ENCODE assay signal across 12 cellular contexts in genomic region chr2:143802242-143802641, GRCh38.
DNase-seq lines count a peak whose midpoint lies in the region; ATAC-seq and TF ChIP-seq lines count a peak whose summit lies in the region.
"Had no signal": no experiment of that assay in that cellular context is flagged by ENCODE, and none has a peak within 500 bp of the region (broad histone marks: within the 10 kb centered on the region; RNA-seq: fewer than 3 reads in every experiment).

No MANE protein-coding gene starts in this region.

- no peak for TF ChIP-seq CTCF in RWPE1 (conservative IDR thresholded peaks at IDR 0.05; ENCODE audit: low read depth)
- TF ChIP-seq CTCF in osteocyte (IDR thresholded peaks at IDR 0.05), result no peak

- peak; percentile 45 for ATAC-seq in activated CD8-positive, alpha-beta memory T cell treated with anti-CD3 and anti-CD28 coated beads, Interleukin-2, amount 10 ng/mL, durations not matched to agents 7 days and 5 days
- peak; percentile 43 for ATAC-seq in GM21723 (IDR thresholded peaks at IDR 0.05; ENCODE audit: unreplicated experiment)

- peaks cover 5% of the 10 kb centered on the region for H3K9me3 Mint-ChIP-seq in activated CD8-positive, alpha-beta memory T cell treated with anti-CD3 and anti-CD28 coated beads, Interleukin-2, amount 10 ng/mL, durations not matched to agents 7 days and 5 days (ENCODE audit: low read depth)
- H3K9me3 Mint-ChIP-seq in osteocyte (ENCODE audit: unreplicated experiment), result peaks cover 4% of the 10 kb centered on the region
- peaks cover 9% of the 10 kb centered on the region for H3K9me3 Mint-ChIP-seq in activated CD4-positive, alpha-beta memory T cell treated with anti-CD3 and anti-CD28 coated beads, Interleukin-2, amount 10 ng/mL, durations not matched to agents 7 days and 5 days
- H3K9me3 Mint-ChIP-seq: dendritic cell treated with granulocyte-macrophage colony-stimulating factor and Interleukin-4, amounts not matched to agents 40 ng/mL and 50 ng/mL, for 4 days had no signal

- peak overlapping the region; percentile 82 for H3K27ac Mint-ChIP-seq in activated CD8-positive, alpha-beta memory T cell treated with anti-CD3 and anti-CD28 coated beads, Interleukin-2, amount 10 ng/mL, durations not matched to agents 7 days and 5 days
- H3K27ac Mint-ChIP-seq in osteocyte (ENCODE audit: unreplicated experiment), result peak overlapping the region; percentile 2
- H3K27ac Mint-ChIP-seq in activated CD4-positive, alpha-beta memory T cell treated with anti-CD3 and anti-CD28 coated beads, Interleukin-2, amount 10 ng/mL, durations not matched to agents 7 days and 5 days, result no peak overlapping the region
- H3K27ac Mint-ChIP-seq: dendritic cell treated with granulocyte-macrophage colony-stimulating factor and Interleukin-4, amounts not matched to agents 40 ng/mL and 50 ng/mL, for 4 days had no signal

- no peak overlapping the region for H3K27ac ChIP-seq in RWPE1

- POLR2A ChIA-PET in RWPE1 (lab: Yijun Ruan, JAX; ENCODE audit: low non-redundant PET), result no interaction called here
- POLR2A ChIA-PET in activated CD4-positive, alpha-beta memory T cell treated with anti-CD3 and anti-CD28 coated beads, Interleukin-2, amount 10 ng/mL, durations not matched to agents 7 days and 5 days (lab: Charles Lee), result no interaction called here

- peaks cover 27% of the 10 kb centered on the region for H3K4me1 Mint-ChIP-seq in activated CD8-positive, alpha-beta memory T cell treated with anti-CD3 and anti-CD28 coated beads, Interleukin-2, amount 10 ng/mL, durations not matched to agents 7 days and 5 days
- peaks cover 17% of the 10 kb centered on the region for H3K4me1 Mint-ChIP-seq in osteocyte (ENCODE audit: unreplicated experiment)
- peaks cover 20% of the 10 kb centered on the region for H3K4me1 Mint-ChIP-seq in activated CD4-positive, alpha-beta memory T cell treated with anti-CD3 and anti-CD28 coated beads, Interleukin-2, amount 10 ng/mL, durations not matched to agents 7 days and 5 days

- DNase-seq in activated CD8-positive, alpha-beta memory T cell treated with anti-CD3 and anti-CD28 coated beads, Interleukin-2, amount 10 ng/mL, durations not matched to agents 7 days and 5 days, result no peak
- DNase-seq in activated CD8-positive, alpha-beta memory T cell treated with anti-CD3 and anti-CD28 coated beads for 24 hours, result no peak
- DNase-seq in RWPE1 (ENCODE audit: low spot score), result peak; percentile 9
- no peak for DNase-seq in osteocyte (ENCODE audit: extremely low spot score, unreplicated experiment)
- no peak for DNase-seq in NCI-H226
- DNase-seq in DMS114 treated with DMSO at 0.1 percent for 48 hours (lab: John Stamatoyannopoulos, UW; ENCODE audit: unreplicated experiment), result no peak
- DNase-seq in activated CD4-positive, alpha-beta memory T cell treated with anti-CD3 and anti-CD28 coated beads, Interleukin-2, amount 10 ng/mL, durations not matched to agents 7 days and 5 days, result no peak
- DNase-seq: 8988T; activated T-cell treated with anti-CD3 and anti-CD28 coated beads, Interleukin-2, amount 50 U/mL, for 72 hours; NCI-H1417 treated with DMSO at 0.1 percent for 48 hours had no signal

- CTCF ChIA-PET in activated CD8-positive, alpha-beta memory T cell treated with anti-CD3 and anti-CD28 coated beads, Interleukin-2, amount 10 ng/mL, durations not matched to agents 7 days and 5 days (lab: Charles Lee), result interaction anchor here (1.7 kb wide), 1 partner anchor 99 kb away, joined by 4 read pairs; no protein-coding TSS in a partner anchor
- CTCF ChIA-PET in RWPE1 (lab: Yijun Ruan, JAX), result no interaction called here
- CTCF ChIA-PET in activated CD4-positive, alpha-beta memory T cell treated with anti-CD3 and anti-CD28 coated beads, Interleukin-2, amount 10 ng/mL, durations not matched to agents 7 days and 5 days (lab: Charles Lee), result no interaction called here

- H3K36me3 Mint-ChIP-seq in activated CD8-positive, alpha-beta memory T cell treated with anti-CD3 and anti-CD28 coated beads, Interleukin-2, amount 10 ng/mL, durations not matched to agents 7 days and 5 days, result peaks cover 6% of the 10 kb centered on the region
- H3K36me3 Mint-ChIP-seq in osteocyte (ENCODE audit: unreplicated experiment), result no peaks in the 10 kb centered on the region
- H3K36me3 Mint-ChIP-seq in activated CD4-positive, alpha-beta memory T cell treated with anti-CD3 and anti-CD28 coated beads, Interleukin-2, amount 10 ng/mL, durations not matched to agents 7 days and 5 days (ENCODE audit: low read depth), result peaks cover 3% of the 10 kb centered on the region

- no peaks in the 10 kb centered on the region for H3K27me3 Mint-ChIP-seq in activated CD8-positive, alpha-beta memory T cell treated with anti-CD3 and anti-CD28 coated beads, Interleukin-2, amount 10 ng/mL, durations not matched to agents 7 days and 5 days
- no peaks in the 10 kb centered on the region for H3K27me3 Mint-ChIP-seq in osteocyte (ENCODE audit: unreplicated experiment)
- no peaks in the 10 kb centered on the region for H3K27me3 Mint-ChIP-seq in activated CD4-positive, alpha-beta memory T cell treated with anti-CD3 and anti-CD28 coated beads, Interleukin-2, amount 10 ng/mL, durations not matched to agents 7 days and 5 days
- H3K27me3 Mint-ChIP-seq: dendritic cell treated with granulocyte-macrophage colony-stimulating factor and Interleukin-4, amounts not matched to agents 40 ng/mL and 50 ng/mL, for 4 days had no signal

- H3K4me3 Mint-ChIP-seq in activated CD8-positive, alpha-beta memory T cell treated with anti-CD3 and anti-CD28 coated beads, Interleukin-2, amount 10 ng/mL, durations not matched to agents 7 days and 5 days, result peak overlapping the region; percentile 60
- no peak overlapping the region for H3K4me3 Mint-ChIP-seq in osteocyte (ENCODE audit: unreplicated experiment)
- no peak overlapping the region for H3K4me3 Mint-ChIP-seq in activated CD4-positive, alpha-beta memory T cell treated with anti-CD3 and anti-CD28 coated beads, Interleukin-2, amount 10 ng/mL, durations not matched to agents 7 days and 5 days
- H3K4me3 Mint-ChIP-seq: dendritic cell treated with granulocyte-macrophage colony-stimulating factor and Interleukin-4, amounts not matched to agents 40 ng/mL and 50 ng/mL, for 4 days had no signal
